ENCODE assay signal across 17 cellular contexts in genomic region chr7:151677581-151678226, GRCh38.
A peak's percentile ranks its signal among the peaks of the same experiment; 100 is the strongest.
DNase-seq lines count a peak whose midpoint lies in the region; ATAC-seq, FAIRE-seq and TF ChIP-seq lines count a peak whose summit lies in the region.
"Had no signal": no experiment of that assay in that cellular context is flagged by ENCODE, and none has a peak within 500 bp of the region (broad histone marks: within the 10 kb centered on the region; RNA-seq: fewer than 3 reads in every experiment).

No MANE protein-coding gene starts in this region.

- no peak for FAIRE-seq in A549 (lab: Jason Lieb, UNC)
- FAIRE-seq: frontal cortex, small intestine had no signal

- no peak overlapping the region for H2BK120ac ChIP-seq in mesenchymal stem cell (ENCODE audit: low read depth, low read length)

- H3K27me3 Mint-ChIP-seq in T-helper 2 cell treated with Interferon-gamma antibody and Interleukin-4, amounts not matched to agents 5 μg/mL and 100 μg/mL, for 36 hours (ENCODE audit: low read depth) = peaks cover 3% of the 10 kb centered on the region
- H3K27me3 Mint-ChIP-seq: stimulated activated naive CD8-positive, alpha-beta T cell treated with anti-CD3 and anti-CD28 coated beads, Interleukin-15, Interleukin-2, amounts not matched to agents 100 ng/mL and 50 ng/mL, for 24 hours had no signal

- H3K79me2 ChIP-seq in Loucy (ENCODE audit: insufficient read depth, low read length) = no peaks in the 10 kb centered on the region

- H3K9ac ChIP-seq in Loucy (ENCODE audit: low read depth, low read length, poor library complexity, severe bottlenecking) = peak overlapping the region; percentile 72
- no peak overlapping the region for H3K9ac ChIP-seq in mesenchymal stem cell (ENCODE audit: low read length)
- H3K9ac ChIP-seq: SK-N-SH had no signal

- no peaks in the 10 kb centered on the region for H3K27me3 ChIP-seq in Loucy (ENCODE audit: insufficient read depth, low read length, poor library complexity, severe bottlenecking)
- H3K27me3 ChIP-seq in breast epithelium = no peaks in the 10 kb centered on the region
- H3K27me3 ChIP-seq in mesenchymal stem cell (ENCODE audit: control insufficient read depth in 1 of 2, insufficient read depth in 1 of 2, low read length in 2 of 2) = no peaks in the 10 kb centered on the region
- H3K27me3 ChIP-seq: adrenal gland, vagina had no signal

- peaks cover 2% of the 10 kb centered on the region for H3K4me1 Mint-ChIP-seq in T-helper 2 cell treated with Interferon-gamma antibody and Interleukin-4, amounts not matched to agents 5 μg/mL and 100 μg/mL, for 36 hours (ENCODE audit: low read depth)

- H2BK12ac ChIP-seq in mesenchymal stem cell (ENCODE audit: low read length in 2 of 2) = no peak overlapping the region

- no peak overlapping the region for H4K8ac ChIP-seq in mesenchymal stem cell (ENCODE audit: low read length)

- no peak overlapping the region for H3K23ac ChIP-seq in mesenchymal stem cell (ENCODE audit: low read length in 2 of 2)

- no peaks in the 10 kb centered on the region for H3K36me3 ChIP-seq in Loucy (ENCODE audit: insufficient read depth, low read length)
- no peaks in the 10 kb centered on the region for H3K36me3 ChIP-seq in breast epithelium
- H3K36me3 ChIP-seq in mesenchymal stem cell (ENCODE audit: control insufficient read depth in 1 of 2, insufficient read depth in 2 of 2, low read depth in 1 of 2, low read length in 2 of 2) = no peaks in the 10 kb centered on the region
- H3K36me3 ChIP-seq: adrenal gland, vagina had no signal

- no peak for TF ChIP-seq POLR2A in A549 (IDR thresholded peaks at IDR 0.05; ENCODE audit: low read length)
- TF ChIP-seq POLR2A in breast epithelium (IDR thresholded peaks at IDR 0.05) = no peak
- no peak for TF ChIP-seq POLR2A in erythroblast (IDR thresholded peaks at IDR 0.05; ENCODE audit: low read length)

- no peak overlapping the region for H3K27ac Mint-ChIP-seq in T-helper 2 cell treated with Interferon-gamma antibody and Interleukin-4, amounts not matched to agents 5 μg/mL and 100 μg/mL, for 36 hours
- H3K27ac Mint-ChIP-seq: stimulated activated naive CD8-positive, alpha-beta T cell treated with anti-CD3 and anti-CD28 coated beads, Interleukin-15, Interleukin-2, amounts not matched to agents 100 ng/mL and 50 ng/mL, for 24 hours had no signal

- no peaks in the 10 kb centered on the region for H3K9me3 ChIP-seq in A549
- no peaks in the 10 kb centered on the region for H3K9me3 ChIP-seq in Loucy (ENCODE audit: insufficient read depth, low read depth, low read length)
- H3K9me3 ChIP-seq in breast epithelium = no peaks in the 10 kb centered on the region
- H3K9me3 ChIP-seq in mesenchymal stem cell (ENCODE audit: control insufficient read depth, low read length) = no peaks in the 10 kb centered on the region
- H3K9me3 ChIP-seq: adrenal gland, SK-N-SH, vagina had no signal

- H2BK5ac ChIP-seq in mesenchymal stem cell (ENCODE audit: low read depth, low read length, poor library complexity, severe bottlenecking) = no peak overlapping the region

- H3K79me1 ChIP-seq in mesenchymal stem cell (replicated peaks; ENCODE audit: low read length, poor library complexity, severe bottlenecking) = no peaks in the 10 kb centered on the region

- ATAC-seq in A549 (no peak), HG02642 (IDR thresholded peaks at IDR 0.05; ENCODE audit: poor library complexity, unreplicated experiment) (no peak)
- ATAC-seq: activated T-cell treated with anti-CD3 and anti-CD28 coated beads, Interleukin-2, amount 50 U/mL, for 4 hours had no signal

- H3K4me2 ChIP-seq in A549 = no peak overlapping the region
- H3K4me2 ChIP-seq in Loucy (ENCODE audit: low read depth, low read length, poor library complexity, severe bottlenecking) = peak overlapping the region; percentile 69
- H3K4me2 ChIP-seq in mesenchymal stem cell (ENCODE audit: low read length, poor library complexity, severe bottlenecking) = no peak overlapping the region
- H3K4me2 ChIP-seq: SK-N-SH had no signal

- H3K36me3 Mint-ChIP-seq in T-helper 2 cell treated with Interferon-gamma antibody and Interleukin-4, amounts not matched to agents 5 μg/mL and 100 μg/mL, for 36 hours (ENCODE audit: low read depth) = no peaks in the 10 kb centered on the region

- no peaks in the 10 kb centered on the region for H4K20me1 ChIP-seq in Loucy (ENCODE audit: insufficient read depth, low read length, poor library complexity, severe bottlenecking)

- H3K14ac ChIP-seq in mesenchymal stem cell (ENCODE audit: low read length in 2 of 2) = no peak overlapping the region

- H4K91ac ChIP-seq in mesenchymal stem cell (ENCODE audit: low read length) = peak overlapping the region; percentile 74

- H3K27ac ChIP-seq in A549 (peak overlapping the region; percentile 31 to 53; a peak in 4 of 6 replicates), breast epithelium (peak overlapping the region; percentile 16 to 56), mesenchymal stem cell (ENCODE audit: low read length, poor library complexity, severe bottlenecking) (no peak overlapping the region)
- H3K27ac ChIP-seq: adrenal gland, vagina had no signal

- H3F3A ChIP-seq in Loucy (ENCODE audit: low read depth) = peaks cover 9% of the 10 kb centered on the region; the same call in 1 of the 2 replicates

- H3K4me3 Mint-ChIP-seq in T-helper 2 cell treated with Interferon-gamma antibody and Interleukin-4, amounts not matched to agents 5 μg/mL and 100 μg/mL, for 36 hours = no peak overlapping the region
- H3K4me3 Mint-ChIP-seq: activated T-cell treated with anti-CD3 and anti-CD28 coated beads, Interleukin-2, amount 50 U/mL, for 4 hours; stimulated activated naive CD8-positive, alpha-beta T cell treated with anti-CD3 and anti-CD28 coated beads, Interleukin-15, Interleukin-2, amounts not matched to agents 100 ng/mL and 50 ng/mL, for 24 hours had no signal

- H3K4me1 ChIP-seq in A549 (peaks cover 3% of the 10 kb centered on the region; the same call in 1 of the 3 replicates), Loucy (ENCODE audit: insufficient read depth, low read length, poor library complexity, severe bottlenecking) (peaks cover 55% of the 10 kb centered on the region), breast epithelium (peaks cover 0 to 8% of the 10 kb centered on the region in 2 donors), mesenchymal stem cell (ENCODE audit: control insufficient read depth, insufficient read depth, low read depth, low read length) (peaks cover 6% of the 10 kb centered on the region)
- H3K4me1 ChIP-seq: adrenal gland had no signal

- no peak overlapping the region for H2BK15ac ChIP-seq in mesenchymal stem cell (ENCODE audit: low read depth, poor library complexity, severe bottlenecking)

- H2AK5ac ChIP-seq in mesenchymal stem cell (ENCODE audit: low read length, severe bottlenecking) = no peak overlapping the region

- DNase-seq in A549 (ENCODE audit: low read depth in 1 of 2, low spot score in 1 of 2) (no peak), breast epithelium (ENCODE audit: low spot score in 2 of 2) (no peak), mesenchymal stem cell (no peak), erythroblast (lab: John Stamatoyannopoulos, UW) (no peak), NCI-H2171 treated with DMSO at 0.1 percent for 48 hours (lab: John Stamatoyannopoulos, UW) (no peak)
- DNase-seq in T-helper 2 cell treated with Interferon-gamma antibody and Interleukin-4, amounts not matched to agents 5 μg/mL and 100 μg/mL, for 36 hours (ENCODE audit: low spot score) = no peak
- DNase-seq: activated CD4-positive, alpha-beta T cell treated with anti-CD3 and anti-CD28 coated beads, Interleukin-2, amount 50 U/mL, for 48 hours; activated T-cell treated with anti-CD3 and anti-CD28 coated beads, Interleukin-2, amount 50 U/mL, for 4 hours; adrenal gland; NCI-H226; SK-N-SH; small intestine had no signal

- TF ChIP-seq EP300 in A549 (IDR thresholded peaks at IDR 0.05) = no peak

- no peak overlapping the region for H3K18ac ChIP-seq in mesenchymal stem cell (ENCODE audit: low read depth in 1 of 2, low read length in 2 of 2)

- intact Hi-C loops in breast epithelium (cut with DNase I; ENCODE audit: low total_unique reads) = no loop called here

- H2AFZ ChIP-seq in Loucy (ENCODE audit: low read length) (no peak overlapping the region), mesenchymal stem cell (ENCODE audit: low read depth, low read length) (no peak overlapping the region)

- no peak overlapping the region for H3K4ac ChIP-seq in mesenchymal stem cell (ENCODE audit: low read depth in 1 of 2, low read length in 2 of 2)

- WGBS in A549 (ENCODE audit: missing lambda C conversion rate) = 79% methylated on average over 14 of the region's 14 CpGs
- WGBS in mesenchymal stem cell = 88% methylated on average over 14 of the region's 14 CpGs

- POLR2A ChIA-PET in A549 (lab: Yijun Ruan, JAX) = no interaction called here

- TF ChIP-seq CTCF in A549 (IDR thresholded peaks at IDR 0.05) (no peak), Loucy (conservative IDR thresholded peaks at IDR 0.05; ENCODE audit: low read length) (no peak), breast epithelium (IDR thresholded peaks at IDR 0.05) (no peak)

- no peaks in the 10 kb centered on the region for H3K9me2 ChIP-seq in Loucy (replicated peaks; ENCODE audit: low read depth, low read length)
- H3K9me2 ChIP-seq: SK-N-SH had no signal

- CTCF ChIA-PET in A549 (lab: Yijun Ruan, JAX) = interaction anchor here (1.2 kb wide), 1 partner anchor 82 kb away, joined by 3 read pairs; no protein-coding TSS in a partner anchor

- TF ChIP-seq RAD21 in A549 (conservative IDR thresholded peaks at IDR 0.05 in 1 of 2, IDR thresholded peaks at IDR 0.05 in 1 of 2) = no peak

- H3K4me3 ChIP-seq in A549 = no peak overlapping the region
- no peak overlapping the region for H3K4me3 ChIP-seq in Loucy (ENCODE audit: low read length, poor library complexity, severe bottlenecking)
- no peak overlapping the region for H3K4me3 ChIP-seq in breast epithelium
- H3K4me3 ChIP-seq in mesenchymal stem cell (ENCODE audit: insufficient read depth in 1 of 2, low read depth in 1 of 2, low read length in 2 of 2) = no peak overlapping the region
- H3K4me3 ChIP-seq: adrenal gland, vagina had no signal

- H3K9me3 Mint-ChIP-seq in T-helper 2 cell treated with Interferon-gamma antibody and Interleukin-4, amounts not matched to agents 5 μg/mL and 100 μg/mL, for 36 hours = no peaks in the 10 kb centered on the region
- H3K9me3 Mint-ChIP-seq: activated T-cell treated with anti-CD3 and anti-CD28 coated beads, Interleukin-2, amount 50 U/mL, for 4 hours; stimulated activated naive CD8-positive, alpha-beta T cell treated with anti-CD3 and anti-CD28 coated beads, Interleukin-15, Interleukin-2, amounts not matched to agents 100 ng/mL and 50 ng/mL, for 24 hours had no signal

TF ChIP-seq in A549, 52 proteins besides CTCF, POLR2A, EP300 and RAD21:
- TF ChIP-seq ZC3H11A (IDR thresholded peaks at IDR 0.05) = no peak
- no peak for TF ChIP-seq ZSCAN20 (CRISPR knock-in tag; IDR thresholded peaks at IDR 0.05)
- no peak for TF ChIP-seq NR3C1 (IDR thresholded peaks at IDR 0.05)
- TF ChIP-seq EHF (CRISPR knock-in tag; IDR thresholded peaks at IDR 0.05) = no peak
- no peak for TF ChIP-seq GATA3 (IDR thresholded peaks at IDR 0.05; ENCODE audit: borderline replicate concordance)
- no peak for TF ChIP-seq CHD4 (IDR thresholded peaks at IDR 0.05; ENCODE audit: borderline replicate concordance)
- no peak for TF ChIP-seq HOXB5 (CRISPR knock-in tag; IDR thresholded peaks at IDR 0.05)
